Comparison of ENCODE assay signal across 17 cellular contexts in genomic region chr3:27877122-27878011, GRCh38.
DNase-seq lines count a peak whose midpoint lies in the region; ATAC-seq, FAIRE-seq and TF ChIP-seq lines count a peak whose summit lies in the region.
"Had no signal": no experiment of that assay in that cellular context is flagged by ENCODE, and none has a peak within 500 bp of the region (broad histone marks: within the 10 kb centered on the region; RNA-seq: fewer than 3 reads in every experiment).

No MANE protein-coding gene starts in this region.

- DNase-seq in HepG2 (ENCODE audit: low spot score) (no peak), T-cell (no peak), NCI-H2196 treated with DMSO at 0.1 percent for 48 hours (lab: John Stamatoyannopoulos, UW; ENCODE audit: unreplicated experiment) (no peak)
- DNase-seq in effector memory CD4-positive, alpha-beta T cell, result no peak
- DNase-seq in stimulated activated naive CD8-positive, alpha-beta T cell treated with anti-CD3 and anti-CD28 coated beads, Interleukin-15, amount 100 ng/mL, for 72 hours, result no peak
- DNase-seq: activated CD4-positive, alpha-beta T cell treated with anti-CD3 and anti-CD28 coated beads for 4 hours; caudate nucleus; HFFc6; KG1; NCI-H1105; PC-3; stimulated activated CD4-positive, alpha-beta T cell treated with anti-CD3 and anti-CD28 coated beads, Interleukin-1b, Interleukin-23, amount 100 ng/mL, for 48 hours; T1000 had no signal

- no peaks in the 10 kb centered on the region for H3K27me3 Mint-ChIP-seq in T-cell
- H3K27me3 Mint-ChIP-seq in stimulated activated naive CD8-positive, alpha-beta T cell treated with anti-CD3 and anti-CD28 coated beads, Interleukin-15, amount 100 ng/mL, for 72 hours, result no peaks in the 10 kb centered on the region

- H3K27ac Mint-ChIP-seq in T-cell, result peak overlapping the region; percentile 59 to 63
- H3K27ac Mint-ChIP-seq in stimulated activated naive CD8-positive, alpha-beta T cell treated with anti-CD3 and anti-CD28 coated beads, Interleukin-15, amount 100 ng/mL, for 72 hours, result peak overlapping the region; percentile 27 to 65
- H3K27ac Mint-ChIP-seq: HFFc6 had no signal

- no peaks in the 10 kb centered on the region for H3K79me2 ChIP-seq in HepG2 (ENCODE audit: insufficient read depth, low read length)

- no peaks in the 10 kb centered on the region for H3K36me3 ChIP-seq in liver (ENCODE audit: control insufficient read depth in 4 of 4, insufficient read depth in 3 of 4, low read depth in 1 of 4, low read length in 3 of 4)
- H3K36me3 ChIP-seq in HepG2 (replicated peaks in 1 of 2; ENCODE audit: control insufficient read depth in 1 of 2, insufficient read depth in 2 of 2, low read length in 2 of 2), result no peaks in the 10 kb centered on the region
- no peaks in the 10 kb centered on the region for H3K36me3 ChIP-seq in effector memory CD4-positive, alpha-beta T cell (ENCODE audit: control insufficient read depth, insufficient read depth, low read length)
- H3K36me3 ChIP-seq: SJSA1 had no signal

- H3K4me2 ChIP-seq in HepG2 (ENCODE audit: low read depth, low read length), result no peak overlapping the region

- no peak for TF ChIP-seq RAD21 in liver (IDR thresholded peaks at IDR 0.05)
- no peak for TF ChIP-seq RAD21 in HepG2 (CRISPR knock-in tag; IDR thresholded peaks at IDR 0.05)

- H3K36me3 Mint-ChIP-seq in T-cell, result no peaks in the 10 kb centered on the region

- H3K9me3 ChIP-seq in liver (ENCODE audit: control insufficient read depth in 4 of 4, low read length in 3 of 4) (no peaks in the 10 kb centered on the region), HepG2 (ENCODE audit: low read length) (no peaks in the 10 kb centered on the region)
- no peaks in the 10 kb centered on the region for H3K9me3 ChIP-seq in effector memory CD4-positive, alpha-beta T cell (ENCODE audit: control insufficient read depth, low read length)
- H3K9me3 ChIP-seq: SJSA1 had no signal

- no peaks in the 10 kb centered on the region for H3K27me3 ChIP-seq in liver (ENCODE audit: control insufficient read depth in 4 of 4, insufficient read depth in 4 of 4, low read length in 3 of 4)
- no peaks in the 10 kb centered on the region for H3K27me3 ChIP-seq in HepG2 (ENCODE audit: control insufficient read depth in 1 of 2, insufficient read depth in 2 of 2, low read length in 2 of 2)
- no peaks in the 10 kb centered on the region for H3K27me3 ChIP-seq in effector memory CD4-positive, alpha-beta T cell (replicated peaks; ENCODE audit: control insufficient read depth, insufficient read depth, low read length, poor library complexity, severe bottlenecking)
- H3K27me3 ChIP-seq: SJSA1 had no signal

- H3K4me3 ChIP-seq in liver (ENCODE audit: low read depth in 1 of 3, low read length in 3 of 3) (no peak overlapping the region), HepG2 (replicated peaks in 1 of 3; ENCODE audit: insufficient read depth in 1 of 3, low read depth in 2 of 3, low read length in 3 of 3) (no peak overlapping the region)
- H3K4me3 ChIP-seq in effector memory CD4-positive, alpha-beta T cell (ENCODE audit: insufficient read depth, low read depth, low read length, poor library complexity, severe bottlenecking), result peak overlapping the region; percentile 5
- H3K4me3 ChIP-seq: SJSA1 had no signal

- H3K9ac ChIP-seq in liver (ENCODE audit: low read depth in 1 of 2, low read length in 2 of 2) (no peak overlapping the region), HepG2 (ENCODE audit: insufficient read depth, low read depth, low read length) (no peak overlapping the region)

- H3K4me1 ChIP-seq in liver (ENCODE audit: control insufficient read depth in 4 of 4, insufficient read depth in 4 of 4, low read length in 3 of 4), result peaks cover 0 to 4% (median 0%) of the 10 kb centered on the region in 4 donors
- H3K4me1 ChIP-seq in HepG2 (ENCODE audit: insufficient read depth, low read length), result no peaks in the 10 kb centered on the region
- H3K4me1 ChIP-seq in effector memory CD4-positive, alpha-beta T cell (ENCODE audit: control insufficient read depth, insufficient read depth, low read length, poor library complexity, severe bottlenecking), result peaks cover 21% of the 10 kb centered on the region
- H3K4me1 ChIP-seq: SJSA1 had no signal

- CTCF ChIA-PET in HepG2 (lab: Yijun Ruan, JAX; ENCODE audit: low intra/inter-chr PET ratio, low total read pairs) (no interaction called here), T-cell (lab: Charles Lee) (no interaction called here)

- no peak for FAIRE-seq in HepG2 (lab: Jason Lieb, UNC)

- in situ Hi-C loops in HepG2 (cut with HindIII; ENCODE audit: extremely low pct_ligation_motif_present, low pct_unique_long_range_greater_than_20kb), result no loop called here

- no TSS peak for BruUV-seq in HepG2 (replicated peaks; lab: Mats Ljungman, UMichigan)

- TF ChIP-seq CTCF in liver (IDR thresholded peaks at IDR 0.05; ENCODE audit: low read depth, low read length, missing input control) (no peak), HepG2 (CRISPR knock-in tag; IDR thresholded peaks at IDR 0.05) (no peak)

- TF ChIP-seq EP300 in HepG2 (IDR thresholded peaks at IDR 0.05; ENCODE audit: low read depth in 2 of 2, low read length in 2 of 2), result no peak
- no peak for TF ChIP-seq EP300 in HepG2 (CRISPR knock-in tag; IDR thresholded peaks at IDR 0.05; ENCODE audit: borderline replicate concordance)

- no peaks in the 10 kb centered on the region for H4K20me1 ChIP-seq in HepG2 (ENCODE audit: insufficient read depth, low read length)

- POLR2A ChIA-PET in HepG2 (lab: Yijun Ruan, JAX) (no interaction called here), T-cell (lab: Charles Lee) (no interaction called here)

- H3K9me3 Mint-ChIP-seq in T-cell, result peaks cover 0 to 5% (median 0%) of the 10 kb centered on the region in 3 donors
- H3K9me3 Mint-ChIP-seq in stimulated activated naive CD8-positive, alpha-beta T cell treated with anti-CD3 and anti-CD28 coated beads, Interleukin-15, amount 100 ng/mL, for 72 hours, result peaks cover 3 to 5% of the 10 kb centered on the region in 2 donors
- H3K9me3 Mint-ChIP-seq: HFFc6 had no signal

- 51% methylated on average over 7 of the region's 7 CpGs for WGBS in liver
- 6% methylated on average over 6 of the region's 7 CpGs for WGBS in HepG2 (ENCODE audit: low lambda C conversion rate)

- ATAC-seq in HepG2 (no peak), T-cell (replicated peaks in 1 of 4) (no peak), GM18867 (IDR thresholded peaks at IDR 0.05; ENCODE audit: unreplicated experiment) (no peak), HG03095 (IDR thresholded peaks at IDR 0.05; ENCODE audit: unreplicated experiment) (no peak)
- ATAC-seq in stimulated activated naive CD8-positive, alpha-beta T cell treated with anti-CD3 and anti-CD28 coated beads, Interleukin-15, amount 100 ng/mL, for 72 hours, result peak; percentile 21
- ATAC-seq: PC-3 had no signal

- no peak overlapping the region for H2AFZ ChIP-seq in HepG2 (ENCODE audit: low read length)

- H3K4me3 Mint-ChIP-seq in T-cell, result peak overlapping the region in 1 of 3 donors; percentile 39
- peak overlapping the region; percentile 35 to 53 for H3K4me3 Mint-ChIP-seq in stimulated activated naive CD8-positive, alpha-beta T cell treated with anti-CD3 and anti-CD28 coated beads, Interleukin-15, amount 100 ng/mL, for 72 hours
- H3K4me3 Mint-ChIP-seq: HFFc6 had no signal

- no peak for TF ChIP-seq POLR2A in HepG2 (IDR thresholded peaks at IDR 0.05; ENCODE audit: insufficient read depth in 1 of 2, low read depth in 2 of 2, low read length in 2 of 2)

- intact Hi-C loops in HepG2 (cut with micrococcal nuclease; ENCODE audit: unreplicated experiment), result no loop called here

- no peak overlapping the region for H3K27ac ChIP-seq in liver (ENCODE audit: low read depth in 1 of 2, low read length in 2 of 2)
- no peak overlapping the region for H3K27ac ChIP-seq in HepG2 (ENCODE audit: extremely low read length, insufficient read depth, low read length)
- H3K27ac ChIP-seq in effector memory CD4-positive, alpha-beta T cell (ENCODE audit: insufficient read depth, low read length, poor library complexity, severe bottlenecking), result no peak overlapping the region
- H3K27ac ChIP-seq: SJSA1 had no signal

- peaks cover 65 to 77% (median 68%) of the 10 kb centered on the region in 3 donors for H3K4me1 Mint-ChIP-seq in T-cell
- H3K4me1 Mint-ChIP-seq in stimulated activated naive CD8-positive, alpha-beta T cell treated with anti-CD3 and anti-CD28 coated beads, Interleukin-15, amount 100 ng/mL, for 72 hours, result peaks cover 69% of the 10 kb centered on the region

TF ChIP-seq in liver, 16 proteins besides CTCF, POLR2A, EP300 and RAD21:
- TF ChIP-seq ATF3 (IDR thresholded peaks at IDR 0.05) (no peak), FOXA2 (IDR thresholded peaks at IDR 0.05) (peak; percentile 31), HNF4A (conservative IDR thresholded peaks at IDR 0.05) (peak in 1 of 2 donors; percentile 8), TAF1 (conservative IDR thresholded peaks at IDR 0.05) (no peak)

TF ChIP-seq in HepG2, 621 proteins besides CTCF, POLR2A, EP300 and RAD21 (continues in another document):
- no peak for TF ChIP-seq ZSCAN21 (CRISPR knock-in tag; IDR thresholded peaks at IDR 0.05; ENCODE audit: borderline replicate concordance)
- no peak for TF ChIP-seq ZNF337 (CRISPR knock-in tag; IDR thresholded peaks at IDR 0.05; ENCODE audit: borderline replicate concordance, low read depth)
- no peak for TF ChIP-seq ATAD3A (CRISPR knock-in tag; IDR thresholded peaks at IDR 0.05)
- TF ChIP-seq ZNF205 (CRISPR knock-in tag; IDR thresholded peaks at IDR 0.05), result no peak
- no peak for TF ChIP-seq NAIF1 (CRISPR knock-in tag; IDR thresholded peaks at IDR 0.05; ENCODE audit: borderline replicate concordance)
- TF ChIP-seq MIER3 (CRISPR knock-in tag; IDR thresholded peaks at IDR 0.05; ENCODE audit: borderline replicate concordance), result no peak
- TF ChIP-seq STAT5B (CRISPR knock-in tag; IDR thresholded peaks at IDR 0.05), result no peak
- TF ChIP-seq ZNF790 (CRISPR knock-in tag; IDR thresholded peaks at IDR 0.05; ENCODE audit: borderline replicate concordance), result no peak
- TF ChIP-seq NKX3-1 (CRISPR knock-in tag; IDR thresholded peaks at IDR 0.05), result no peak
- TF ChIP-seq, protein P1, sequence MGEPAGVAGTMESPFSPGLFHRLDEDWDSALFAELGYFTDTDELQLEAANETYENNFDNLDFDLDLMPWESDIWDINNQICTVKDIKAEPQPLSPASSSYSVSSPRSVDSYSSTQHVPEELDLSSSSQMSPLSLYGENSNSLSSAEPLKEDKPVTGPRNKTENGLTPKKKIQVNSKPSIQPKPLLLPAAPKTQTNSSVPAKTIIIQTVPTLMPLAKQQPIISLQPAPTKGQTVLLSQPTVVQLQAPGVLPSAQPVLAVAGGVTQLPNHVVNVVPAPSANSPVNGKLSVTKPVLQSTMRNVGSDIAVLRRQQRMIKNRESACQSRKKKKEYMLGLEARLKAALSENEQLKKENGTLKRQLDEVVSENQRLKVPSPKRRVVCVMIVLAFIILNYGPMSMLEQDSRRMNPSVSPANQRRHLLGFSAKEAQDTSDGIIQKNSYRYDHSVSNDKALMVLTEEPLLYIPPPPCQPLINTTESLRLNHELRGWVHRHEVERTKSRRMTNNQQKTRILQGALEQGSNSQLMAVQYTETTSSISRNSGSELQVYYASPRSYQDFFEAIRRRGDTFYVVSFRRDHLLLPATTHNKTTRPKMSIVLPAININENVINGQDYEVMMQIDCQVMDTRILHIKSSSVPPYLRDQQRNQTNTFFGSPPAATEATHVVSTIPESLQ (CRISPR knock-in tag; conservative IDR thresholded peaks at IDR 0.05), result no peak
- TF ChIP-seq ZNF20 (CRISPR knock-in tag; IDR thresholded peaks at IDR 0.05), result no peak
- no peak for TF ChIP-seq ZNF777 (CRISPR knock-in tag; IDR thresholded peaks at IDR 0.05)
